In the genomic region with DNA sequence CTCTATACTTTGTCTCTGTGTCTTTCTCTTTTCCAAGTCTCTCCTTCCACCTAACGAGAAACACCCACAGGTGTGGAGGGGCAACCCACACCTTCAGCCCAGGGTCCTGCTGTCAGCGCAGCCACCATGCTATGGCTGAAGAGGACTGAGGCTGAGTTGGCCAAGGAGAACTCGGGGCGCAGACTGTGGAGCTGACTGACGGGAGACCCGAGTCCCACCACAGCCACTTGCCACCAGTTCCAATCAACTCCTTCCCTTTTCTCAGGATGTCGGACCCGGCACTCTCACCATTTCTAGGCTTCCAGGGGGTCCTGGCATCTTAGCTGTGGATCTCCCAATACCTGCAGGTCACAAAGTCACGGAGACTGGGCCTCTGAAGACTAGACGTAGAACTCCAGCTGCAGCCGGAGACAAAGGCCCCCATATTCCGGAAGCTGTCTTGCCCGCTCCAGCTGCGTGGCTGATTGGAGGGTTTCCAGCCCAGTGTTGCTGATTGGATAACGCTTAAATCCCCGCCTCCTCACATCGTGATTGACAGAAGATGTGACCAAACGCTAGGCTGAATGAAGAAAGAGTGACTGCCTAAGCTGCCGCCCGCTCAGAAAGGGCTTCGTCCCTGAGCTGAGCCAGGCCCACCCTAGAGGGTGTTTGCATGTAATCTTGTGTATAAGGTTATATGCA, we compare ENCODE assay signal across 8 cellular contexts.
DNase-seq lines count a peak whose midpoint lies in the region; TF ChIP-seq lines count a peak whose summit lies in the region.

No MANE protein-coding gene starts in this region.

- peak overlapping the region; percentile 20 for H3K4me2 ChIP-seq in fibroblast of lung (ENCODE audit: extremely low read depth, insufficient read depth, low read length)
- H3K4me2 ChIP-seq in osteoblast (ENCODE audit: insufficient read depth, low read length): peak overlapping the region; percentile 74

- DNase-seq in DMS79 (lab: John Stamatoyannopoulos, UW): peak; percentile 98
- DNase-seq in NCI-H2171 (lab: John Stamatoyannopoulos, UW): peak; percentile 22
- DNase-seq in activated T-cell treated with anti-CD3 and anti-CD28 coated beads, Interleukin-2, amount 50 U/mL, for 1 hour: peak; percentile 69
- DNase-seq in fibroblast of lung (ENCODE audit: low read depth in 2 of 2): peak; percentile 92
- peak; percentile 92 for DNase-seq in osteoblast (ENCODE audit: insufficient read length, low spot score, missing footprints)
- DNase-seq in stromal cell of bone marrow (ENCODE audit: low read depth): peak; percentile 80
- no peak for DNase-seq in NCI-H2107 treated with DMSO at 0.1 percent for 48 hours (lab: John Stamatoyannopoulos, UW; ENCODE audit: unreplicated experiment)
- DNase-seq in HAP-1 (ENCODE audit: low spot score in 2 of 2): no peak

- H3K9ac ChIP-seq in fibroblast of lung (ENCODE audit: insufficient read depth, low read length): peak overlapping the region; percentile 31

- H3K27me3 ChIP-seq in fibroblast of lung (ENCODE audit: control insufficient read depth, insufficient read depth, low read length) (no peaks in the 10 kb centered on the region), osteoblast (ENCODE audit: insufficient read depth, low read length) (no peaks in the 10 kb centered on the region), HAP-1 (ENCODE audit: low read depth) (no peaks in the 10 kb centered on the region)

- H3K4me3 ChIP-seq in fibroblast of lung (replicated peaks in 1 of 4; ENCODE audit: control extremely low read depth in 1 of 4, insufficient read depth in 1 of 4, low read depth in 3 of 4, low read length in 4 of 4) (peak overlapping the region; percentile 26 to 72 (median 57)), osteoblast (ENCODE audit: insufficient read depth, low read length) (peak overlapping the region; percentile 82), HAP-1 (no peak overlapping the region)

- no peaks in the 10 kb centered on the region for H3K79me2 ChIP-seq in fibroblast of lung (ENCODE audit: control insufficient read depth, insufficient read depth, low read length)
- H3K79me2 ChIP-seq in osteoblast (ENCODE audit: insufficient read depth, low read length): no peaks in the 10 kb centered on the region

- in situ Hi-C loops in HAP-1 (cut with MboI; ENCODE audit: low sequenced_read_pairs): loop anchor here (25.0 kb wide), 1 partner anchor 457 kb away; no protein-coding TSS in a partner anchor

- TF ChIP-seq CTCF in fibroblast of lung (conservative IDR thresholded peaks at IDR 0.05 in 1 of 2, IDR thresholded peaks at IDR 0.05 in 1 of 2; ENCODE audit: low read depth in 1 of 2, low read length in 2 of 2): no peak
- no peak for TF ChIP-seq CTCF in osteoblast (IDR thresholded peaks at IDR 0.05; ENCODE audit: extremely low read depth, low read depth, low read length)

- peak overlapping the region; percentile 47 for H2AFZ ChIP-seq in fibroblast of lung (ENCODE audit: low read length)
- peak overlapping the region; percentile 89 for H2AFZ ChIP-seq in osteoblast (ENCODE audit: low read length)

- H4K20me1 ChIP-seq in fibroblast of lung (ENCODE audit: control insufficient read depth, extremely low read depth, insufficient read depth, low read length): no peaks in the 10 kb centered on the region
- no peaks in the 10 kb centered on the region for H4K20me1 ChIP-seq in osteoblast (ENCODE audit: insufficient read depth, low read length)

- no peaks in the 10 kb centered on the region for H3K36me3 ChIP-seq in fibroblast of lung (ENCODE audit: control insufficient read depth, insufficient read depth, low read length)
- H3K36me3 ChIP-seq in osteoblast (ENCODE audit: insufficient read depth, low read length): no peaks in the 10 kb centered on the region
- H3K36me3 ChIP-seq in HAP-1 (replicated peaks): no peaks in the 10 kb centered on the region; the same call in 1 of the 2 replicates

- H3K27ac ChIP-seq in fibroblast of lung (ENCODE audit: insufficient read depth, low read length) (peak overlapping the region; percentile 63), osteoblast (ENCODE audit: low read depth, low read length) (peak overlapping the region; percentile 61)

- no peaks in the 10 kb centered on the region for H3K4me1 ChIP-seq in fibroblast of lung (ENCODE audit: control insufficient read depth, extremely low read depth, insufficient read depth, low read length)
- H3K4me1 ChIP-seq in osteoblast (ENCODE audit: insufficient read depth, low read length): no peaks in the 10 kb centered on the region
- no peaks in the 10 kb centered on the region for H3K4me1 ChIP-seq in HAP-1

- H3K9me3 ChIP-seq in fibroblast of lung (ENCODE audit: control insufficient read depth, insufficient read depth, low read depth, low read length): no peaks in the 10 kb centered on the region
- H3K9me3 ChIP-seq in osteoblast (ENCODE audit: low read depth, low read length): no peaks in the 10 kb centered on the region
- peaks cover 12% of the 10 kb centered on the region; the same call in 1 of the 2 replicates for H3K9me3 ChIP-seq in HAP-1

Comparison
In these comparisons a context has a peak if more than half of its experiments do, and no peak if none do; other contexts are left out.
1. DNase-seq: peak in DMS79 (single experiment), NCI-H2171 (single experiment), activated T-cell treated with anti-CD3 and anti-CD28 coated beads, Interleukin-2, amount 50 U/mL, for 1 hour (single experiment), fibroblast of lung (2 of 2), osteoblast (single experiment) and stromal cell of bone marrow (single experiment); none in NCI-H2107 treated with DMSO at 0.1 percent for 48 hours (single experiment) and HAP-1 (0 of 2).